In the genomic region with DNA sequence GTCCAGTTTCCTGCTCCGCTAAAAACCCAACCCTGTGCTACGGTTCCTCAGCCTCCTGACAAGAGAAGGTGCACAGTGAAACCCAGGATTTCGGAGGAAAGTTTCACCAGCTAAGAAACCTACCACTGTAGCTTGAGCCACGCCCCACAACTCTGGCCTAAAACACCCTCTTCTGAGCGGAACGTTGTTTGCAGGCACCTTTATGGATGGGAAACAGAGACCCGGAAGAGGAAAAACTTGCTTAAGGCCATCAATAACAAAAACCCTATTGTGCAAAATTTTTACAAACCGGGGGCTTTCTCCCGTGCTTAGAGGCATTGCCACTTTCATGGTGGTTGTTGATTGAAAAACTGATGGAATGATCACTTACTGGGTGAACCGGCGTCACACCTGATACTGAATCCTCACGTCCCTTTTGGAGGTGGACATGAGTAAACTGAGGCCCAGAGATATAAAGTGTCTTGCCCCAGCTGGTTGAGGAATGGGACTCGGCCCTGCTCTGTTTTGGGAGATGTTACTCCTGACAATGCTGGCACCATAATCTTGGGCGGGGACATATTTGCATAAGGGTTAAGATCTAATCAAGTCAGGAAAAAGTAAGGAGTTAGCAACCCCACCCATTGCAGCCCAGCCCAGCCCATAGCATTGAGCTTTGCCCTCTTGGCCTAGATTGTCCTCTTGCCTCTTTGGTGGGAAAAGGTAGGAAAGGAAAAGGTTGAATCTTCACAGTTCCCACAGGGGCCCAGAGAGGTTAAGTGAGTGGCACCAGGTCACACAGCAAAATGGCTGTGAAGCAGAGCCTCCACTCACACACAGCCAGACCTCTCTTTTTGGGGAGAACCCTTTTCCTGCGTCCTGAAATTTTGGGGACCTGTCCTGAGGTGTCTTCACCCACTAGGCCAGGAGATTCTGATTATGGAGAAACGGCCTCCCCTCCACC, we compare ENCODE assay signal across 1 cellular context.
TF ChIP-seq lines count a peak whose summit lies in the region.

No MANE protein-coding gene starts in this region.

TF ChIP-seq in SK-N-SH treated with all-trans-retinoic acid at 6 μM for 48 hours, 23 proteins besides CTCF, POLR2A, EP300 and RAD21 (continued from another document):
- TF ChIP-seq TCF4 (CRISPR knock-in tag; IDR thresholded peaks at IDR 0.05; ENCODE audit: borderline replicate concordance) (no peak), GLIS3 (CRISPR knock-in tag; IDR thresholded peaks at IDR 0.05) (no peak), PPARA (CRISPR knock-in tag; IDR thresholded peaks at IDR 0.05; ENCODE audit: borderline replicate concordance) (no peak), ZC3H10 (CRISPR knock-in tag; IDR thresholded peaks at IDR 0.05) (no peak), SNAI2 (CRISPR knock-in tag; IDR thresholded peaks at IDR 0.05) (no peak), ZNF565 (CRISPR knock-in tag; conservative IDR thresholded peaks at IDR 0.05; ENCODE audit: low read depth) (no peak), ARNTL (CRISPR knock-in tag; IDR thresholded peaks at IDR 0.05; ENCODE audit: borderline replicate concordance, low read depth) (no peak), ZFP30 (CRISPR knock-in tag; IDR thresholded peaks at IDR 0.05) (no peak), ISL1 (CRISPR knock-in tag; IDR thresholded peaks at IDR 0.05) (no peak), ZNF70 (CRISPR knock-in tag; IDR thresholded peaks at IDR 0.05) (no peak)
- TF ChIP-seq, protein P1, sequence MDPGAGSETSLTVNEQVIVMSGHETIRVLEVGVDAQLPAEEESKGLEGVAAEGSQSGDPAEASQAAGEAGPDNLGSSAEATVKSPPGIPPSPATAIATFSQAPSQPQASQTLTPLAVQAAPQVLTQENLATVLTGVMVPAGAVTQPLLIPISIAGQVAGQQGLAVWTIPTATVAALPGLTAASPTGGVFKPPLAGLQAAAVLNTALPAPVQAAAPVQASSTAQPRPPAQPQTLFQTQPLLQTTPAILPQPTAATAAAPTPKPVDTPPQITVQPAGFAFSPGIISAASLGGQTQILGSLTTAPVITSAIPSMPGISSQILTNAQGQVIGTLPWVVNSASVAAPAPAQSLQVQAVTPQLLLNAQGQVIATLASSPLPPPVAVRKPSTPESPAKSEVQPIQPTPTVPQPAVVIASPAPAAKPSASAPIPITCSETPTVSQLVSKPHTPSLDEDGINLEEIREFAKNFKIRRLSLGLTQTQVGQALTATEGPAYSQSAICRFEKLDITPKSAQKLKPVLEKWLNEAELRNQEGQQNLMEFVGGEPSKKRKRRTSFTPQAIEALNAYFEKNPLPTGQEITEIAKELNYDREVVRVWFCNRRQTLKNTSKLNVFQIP (CRISPR knock-in tag; IDR thresholded peaks at IDR 0.05; ENCODE audit: borderline replicate concordance, low read depth), result no peak
